Comparison of ENCODE assay signal across 1 cellular context in the genomic region with DNA sequence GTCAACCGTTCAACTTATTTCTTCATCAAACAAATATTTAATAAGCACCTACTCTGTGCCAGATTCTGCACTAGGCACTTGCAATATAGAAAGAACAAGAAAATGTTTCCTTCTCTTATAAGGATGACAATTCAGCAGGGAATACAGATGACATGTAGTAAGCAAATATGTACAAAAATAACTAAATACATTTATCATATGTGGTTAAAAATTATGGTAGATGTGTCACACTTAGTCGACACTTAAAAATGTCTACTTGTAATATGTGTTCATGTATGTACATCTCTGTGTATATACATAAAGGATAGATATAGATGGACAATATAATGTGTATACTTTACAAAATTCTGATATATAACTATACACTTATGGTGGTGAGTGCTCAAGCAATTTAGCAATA.
TF ChIP-seq lines count a peak whose summit lies in the region.

No MANE protein-coding gene starts in this region.

TF ChIP-seq in GM12878, 131 proteins besides CTCF, POLR2A, EP300 and RAD21 (continued from another document):
- TF ChIP-seq, protein P1, sequence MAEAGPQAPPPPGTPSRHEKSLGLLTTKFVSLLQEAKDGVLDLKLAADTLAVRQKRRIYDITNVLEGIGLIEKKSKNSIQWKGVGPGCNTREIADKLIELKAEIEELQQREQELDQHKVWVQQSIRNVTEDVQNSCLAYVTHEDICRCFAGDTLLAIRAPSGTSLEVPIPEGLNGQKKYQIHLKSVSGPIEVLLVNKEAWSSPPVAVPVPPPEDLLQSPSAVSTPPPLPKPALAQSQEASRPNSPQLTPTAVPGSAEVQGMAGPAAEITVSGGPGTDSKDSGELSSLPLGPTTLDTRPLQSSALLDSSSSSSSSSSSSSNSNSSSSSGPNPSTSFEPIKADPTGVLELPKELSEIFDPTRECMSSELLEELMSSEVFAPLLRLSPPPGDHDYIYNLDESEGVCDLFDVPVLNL (IDR thresholded peaks at IDR 0.05; ENCODE audit: low read depth, low read length): no peak
- TF ChIP-seq RFX5 (IDR thresholded peaks at IDR 0.05; ENCODE audit: low read depth, low read length): no peak
- TF ChIP-seq HDGF (IDR thresholded peaks at IDR 0.05): no peak
- TF ChIP-seq CHD2 (IDR thresholded peaks at IDR 0.05; ENCODE audit: borderline replicate concordance, low read depth, low read length): no peak
- no peak for TF ChIP-seq CBX3 (IDR thresholded peaks at IDR 0.05; ENCODE audit: borderline replicate concordance, low read depth)
- TF ChIP-seq, protein P2, sequence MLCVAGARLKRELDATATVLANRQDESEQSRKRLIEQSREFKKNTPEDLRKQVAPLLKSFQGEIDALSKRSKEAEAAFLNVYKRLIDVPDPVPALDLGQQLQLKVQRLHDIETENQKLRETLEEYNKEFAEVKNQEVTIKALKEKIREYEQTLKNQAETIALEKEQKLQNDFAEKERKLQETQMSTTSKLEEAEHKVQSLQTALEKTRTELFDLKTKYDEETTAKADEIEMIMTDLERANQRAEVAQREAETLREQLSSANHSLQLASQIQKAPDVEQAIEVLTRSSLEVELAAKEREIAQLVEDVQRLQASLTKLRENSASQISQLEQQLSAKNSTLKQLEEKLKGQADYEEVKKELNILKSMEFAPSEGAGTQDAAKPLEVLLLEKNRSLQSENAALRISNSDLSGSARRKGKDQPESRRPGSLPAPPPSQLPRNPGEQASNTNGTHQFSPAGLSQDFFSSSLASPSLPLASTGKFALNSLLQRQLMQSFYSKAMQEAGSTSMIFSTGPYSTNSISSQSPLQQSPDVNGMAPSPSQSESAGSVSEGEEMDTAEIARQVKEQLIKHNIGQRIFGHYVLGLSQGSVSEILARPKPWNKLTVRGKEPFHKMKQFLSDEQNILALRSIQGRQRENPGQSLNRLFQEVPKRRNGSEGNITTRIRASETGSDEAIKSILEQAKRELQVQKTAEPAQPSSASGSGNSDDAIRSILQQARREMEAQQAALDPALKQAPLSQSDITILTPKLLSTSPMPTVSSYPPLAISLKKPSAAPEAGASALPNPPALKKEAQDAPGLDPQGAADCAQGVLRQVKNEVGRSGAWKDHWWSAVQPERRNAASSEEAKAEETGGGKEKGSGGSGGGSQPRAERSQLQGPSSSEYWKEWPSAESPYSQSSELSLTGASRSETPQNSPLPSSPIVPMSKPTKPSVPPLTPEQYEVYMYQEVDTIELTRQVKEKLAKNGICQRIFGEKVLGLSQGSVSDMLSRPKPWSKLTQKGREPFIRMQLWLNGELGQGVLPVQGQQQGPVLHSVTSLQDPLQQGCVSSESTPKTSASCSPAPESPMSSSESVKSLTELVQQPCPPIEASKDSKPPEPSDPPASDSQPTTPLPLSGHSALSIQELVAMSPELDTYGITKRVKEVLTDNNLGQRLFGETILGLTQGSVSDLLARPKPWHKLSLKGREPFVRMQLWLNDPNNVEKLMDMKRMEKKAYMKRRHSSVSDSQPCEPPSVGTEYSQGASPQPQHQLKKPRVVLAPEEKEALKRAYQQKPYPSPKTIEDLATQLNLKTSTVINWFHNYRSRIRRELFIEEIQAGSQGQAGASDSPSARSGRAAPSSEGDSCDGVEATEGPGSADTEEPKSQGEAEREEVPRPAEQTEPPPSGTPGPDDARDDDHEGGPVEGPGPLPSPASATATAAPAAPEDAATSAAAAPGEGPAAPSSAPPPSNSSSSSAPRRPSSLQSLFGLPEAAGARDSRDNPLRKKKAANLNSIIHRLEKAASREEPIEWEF (IDR thresholded peaks at IDR 0.05; ENCODE audit: insufficient replicate concordance, low read depth, low read length): no peak
- TF ChIP-seq IRF3 (IDR thresholded peaks at IDR 0.05): no peak
- no peak for TF ChIP-seq YBX1 (IDR thresholded peaks at IDR 0.05)
- no peak for TF ChIP-seq FOXM1 (IDR thresholded peaks at IDR 0.05; ENCODE audit: low read depth, low read length)
- TF ChIP-seq, protein P3, sequence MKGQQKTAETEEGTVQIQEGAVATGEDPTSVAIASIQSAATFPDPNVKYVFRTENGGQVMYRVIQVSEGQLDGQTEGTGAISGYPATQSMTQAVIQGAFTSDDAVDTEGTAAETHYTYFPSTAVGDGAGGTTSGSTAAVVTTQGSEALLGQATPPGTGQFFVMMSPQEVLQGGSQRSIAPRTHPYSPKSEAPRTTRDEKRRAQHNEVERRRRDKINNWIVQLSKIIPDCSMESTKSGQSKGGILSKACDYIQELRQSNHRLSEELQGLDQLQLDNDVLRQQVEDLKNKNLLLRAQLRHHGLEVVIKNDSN (IDR thresholded peaks at IDR 0.05; ENCODE audit: borderline replicate concordance, extremely low read length, insufficient read depth, low read depth, low read length): no peak
